ENCODE assay signal across 6 cellular contexts in the genomic region with DNA sequence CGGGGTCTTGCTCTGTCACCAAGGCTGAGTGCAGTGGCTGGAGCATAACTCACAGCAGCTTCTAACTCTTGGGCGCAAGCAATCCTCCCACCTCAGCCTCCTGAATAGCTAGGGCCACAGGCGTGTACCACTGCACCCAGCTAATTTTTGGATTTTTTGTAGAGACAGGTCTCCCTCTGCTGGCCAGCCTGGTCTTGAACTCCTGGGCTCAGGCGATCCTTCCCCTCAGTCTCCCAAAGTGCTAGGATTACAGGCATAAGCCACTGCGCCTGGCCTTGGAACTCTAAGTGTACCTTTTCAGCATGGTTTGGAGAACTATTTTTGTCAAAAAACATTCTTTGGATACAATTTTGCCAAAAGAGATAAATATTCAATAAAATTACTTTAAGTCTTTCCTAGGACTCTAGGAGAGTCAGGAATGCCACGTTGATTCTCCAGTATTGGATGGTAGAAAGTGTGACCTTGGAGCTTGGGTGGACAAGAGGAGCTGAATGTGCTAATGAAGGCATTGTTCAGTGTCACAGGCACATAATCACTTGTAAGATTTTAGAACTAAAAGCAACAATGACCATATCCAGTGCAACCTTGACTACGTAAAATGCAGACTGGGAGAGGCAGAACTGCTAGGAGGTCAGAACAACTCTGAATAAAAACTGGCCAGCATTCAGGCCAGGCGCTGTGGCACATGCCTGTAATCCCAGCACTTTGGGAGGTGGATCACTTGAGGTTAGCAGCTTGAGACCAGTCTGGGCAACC. TPM values are rescaled to one million over a fixed set of nuclear protein-coding genes. Genes with fewer than 3 reads are reported as not detected.
A peak's percentile ranks its signal among the peaks of the same experiment; 100 is the strongest.
DNase-seq lines count a peak whose midpoint lies in the region; ATAC-seq and TF ChIP-seq lines count a peak whose summit lies in the region.

No MANE protein-coding gene starts in this region.

- H3K4me1 ChIP-seq in Peyer's patch, result peaks cover 0 to 17% (median 0%) of the 10 kb centered on the region in 4 donors

- no peak overlapping the region for H3K27ac ChIP-seq in Peyer's patch

- ATAC-seq in HG03565 (IDR thresholded peaks at IDR 0.05; ENCODE audit: unreplicated experiment), result no peak

- H3K4me3 ChIP-seq in Peyer's patch, result no peak overlapping the region
- H3K4me3 ChIP-seq in retinal pigment epithelial cell (ENCODE audit: low read length), result no peak overlapping the region

- peaks cover 0 to 41% (median 0%) of the 10 kb centered on the region in 3 donors for H3K36me3 ChIP-seq in Peyer's patch

- DNase-seq in H4 (ENCODE audit: low spot score) (peak; percentile 18), Peyer's patch (peak in 2 of 3 donors; percentile 24 to 57), retinal pigment epithelial cell (ENCODE audit: low read depth) (no peak), cortex of kidney (lab: John Stamatoyannopoulos, UW) (no peak)
- DNase-seq in central memory CD4-positive, alpha-beta T cell, result peak; percentile 44

- no peaks in the 10 kb centered on the region for H3K27me3 ChIP-seq in Peyer's patch

- TF ChIP-seq POLR2A in Peyer's patch (IDR thresholded peaks at IDR 0.05), result no peak

- TF ChIP-seq CTCF in Peyer's patch (IDR thresholded peaks at IDR 0.05) (peak in 5 of 6 experiments; percentile 14 to 38 (median 34)), retinal pigment epithelial cell (conservative IDR thresholded peaks at IDR 0.05; ENCODE audit: low read depth, low read length) (peak; percentile 68)

- H3K9me3 ChIP-seq in Peyer's patch, result no peaks in the 10 kb centered on the region

RNA-seq across cellular contexts. Expression of a gene that starts 2.8 kb away (rescaled TPM):
- 221 and 252 TPM in 2 replicates for total RNA-seq in H4 (2014; rRNA removed; shearing (Covaris generic))
- total RNA-seq in Peyer's patch, result 100 to 1,000 TPM in 1 of 4 donors, 10 to 100 TPM in 3; 59.9 to 144 (median 78.1) TPM

RNA-seq across cellular contexts. Expression of a gene that starts 20.5 kb away (rescaled TPM):
- 21.2 and 24.8 TPM in 2 replicates for total RNA-seq in H4 (2014; rRNA removed; shearing (Covaris generic))
- total RNA-seq in Peyer's patch, result 10 to 100 TPM; 18.6 to 37.1 (median 27.3) TPM

RNA-seq across cellular contexts. Expression of a gene that starts 20.6 kb away (rescaled TPM):
- total RNA-seq in H4 (2014; rRNA removed; shearing (Covaris generic)), result 72.8 and 83.2 TPM in 2 replicates
- 10 to 100 TPM in 1 of 4 donors, 1 to 10 TPM in 3; 4.5 to 19.0 (median 6.4) TPM for total RNA-seq in Peyer's patch

RNA-seq across cellular contexts. Expression of a gene that starts 28.8 kb away (rescaled TPM):
- 602 and 637 TPM in 2 replicates for total RNA-seq in H4 (2014; rRNA removed; shearing (Covaris generic))
- 1,000 to 10,000 TPM in 2 of 4 donors, 100 to 1,000 TPM in 2; 175 to 1,520 (median 1,006) TPM for total RNA-seq in Peyer's patch

RNA-seq across cellular contexts. Expression of a gene that starts 29.2 kb away (rescaled TPM):
- 538 and 559 TPM in 2 replicates for total RNA-seq in H4 (2014; rRNA removed; shearing (Covaris generic))
- total RNA-seq in Peyer's patch, result 100 to 1,000 TPM; 128 to 212 (median 199) TPM

Comparison
In these comparisons a context has a peak if more than half of its experiments do, and no peak if none do; other contexts are left out.
1. DNase-seq: peak in H4 (single experiment), Peyer's patch (2 of 3) and central memory CD4-positive, alpha-beta T cell (single experiment); none in retinal pigment epithelial cell (single experiment) and cortex of kidney (single experiment).